ENCODE assay signal across 1 cellular context in genomic region chr6:24902782-24903181, GRCh38.
TF ChIP-seq lines count a peak whose summit lies in the region.

No MANE protein-coding gene starts in this region.

TF ChIP-seq in K562, 482 proteins besides CTCF, POLR2A, EP300 and RAD21 (continued from another document):
- no peak for TF ChIP-seq SP2 (IDR thresholded peaks at IDR 0.05; ENCODE audit: extremely low read depth, low read depth, low read length, poor library complexity, severe bottlenecking)
